ENCODE assay signal across 20 cellular contexts in the genomic region with DNA sequence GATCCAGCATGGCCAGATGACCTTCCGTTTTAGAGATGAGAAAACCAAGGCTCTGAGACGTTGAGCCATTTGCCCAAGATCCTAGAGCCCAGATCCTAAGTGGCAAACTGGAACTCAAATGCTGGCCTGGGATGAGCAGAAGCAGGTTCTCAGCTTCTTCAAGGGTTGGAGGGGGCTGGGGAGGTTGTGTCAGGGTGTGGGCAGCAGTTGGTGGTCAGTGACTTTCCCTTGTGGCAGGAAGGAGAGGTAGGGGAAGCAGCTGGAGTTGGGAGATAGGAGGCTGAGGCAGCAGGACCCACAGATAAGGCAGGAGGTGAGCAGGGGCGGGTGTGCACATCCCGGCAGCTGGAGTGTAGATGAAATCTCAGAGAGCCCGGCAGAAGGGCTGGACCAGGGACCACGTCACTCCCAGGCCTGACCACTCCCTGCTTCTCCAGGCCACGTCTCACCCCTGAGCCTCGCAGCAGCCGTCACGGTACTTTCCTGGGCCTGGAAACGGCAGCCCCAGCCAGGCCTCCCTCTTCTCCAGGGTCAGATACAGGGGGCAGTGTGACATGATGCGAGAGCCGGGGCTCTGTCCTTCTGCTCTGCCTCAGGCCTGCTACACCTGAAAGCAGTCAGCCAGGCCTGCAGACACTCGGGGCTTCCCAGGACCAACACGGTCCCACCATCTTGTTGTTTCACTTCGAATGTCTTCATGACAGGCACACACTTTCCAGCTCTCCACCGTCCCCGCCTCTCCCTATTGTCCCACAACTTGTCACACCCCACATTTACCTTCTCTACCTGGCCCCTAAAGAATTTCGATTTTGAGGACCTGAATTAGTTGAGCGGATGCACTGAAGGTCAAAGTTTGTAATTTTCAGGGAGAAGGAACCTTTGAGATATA. TPM values are rescaled to one million over a fixed set of nuclear protein-coding genes. Genes with fewer than 3 reads are reported as not detected.
DNase-seq lines count a peak whose midpoint lies in the region; ATAC-seq, FAIRE-seq and TF ChIP-seq lines count a peak whose summit lies in the region.
"Had no signal": no experiment of that assay in that cellular context is flagged by ENCODE, and none has a peak within 500 bp of the region (broad histone marks: within the 10 kb centered on the region; RNA-seq: fewer than 3 reads in every experiment).

No MANE protein-coding gene starts in this region.

- H3K79me2 ChIP-seq in H9 (ENCODE audit: insufficient read depth, low read length), result no peaks in the 10 kb centered on the region

- no peak overlapping the region for H3K4me3 Mint-ChIP-seq in dendritic cell treated with granulocyte-macrophage colony-stimulating factor and Interleukin-4, amounts not matched to agents 40 ng/mL and 50 ng/mL, for 4 days
- H3K4me3 Mint-ChIP-seq in nephron progenitor cell, result no peak overlapping the region
- H3K4me3 Mint-ChIP-seq in H9, result no peak overlapping the region
- H3K4me3 Mint-ChIP-seq: activated CD4-positive, alpha-beta T cell treated with anti-CD3 and anti-CD28 coated beads, Interleukin-2, amount 10 ng/mL, durations not matched to agents 7 days and 5 days; CD4-positive, CD25-positive, alpha-beta regulatory T cell had no signal

- no peak overlapping the region for H3T11ph ChIP-seq in H9 (ENCODE audit: low read length)

- no peak overlapping the region for H2AK5ac ChIP-seq in H9 (ENCODE audit: insufficient read length, low read length)

- intact Hi-C loops in dendritic cell treated with granulocyte-macrophage colony-stimulating factor and Interleukin-4, amounts not matched to agents 40 ng/mL and 50 ng/mL, for 4 days (cut with micrococcal nuclease), result no loop called here

- no CpG with 5 or more reads among the region's 20 CpGs for WGBS in H9 (ENCODE audit: extremely low coverage, insufficient read length, low lambda C conversion rate)

- H3K27ac ChIP-seq in H9 (ENCODE audit: insufficient read length, low read depth, low read length), result no peak overlapping the region
- H3K27ac ChIP-seq: stomach had no signal

- H3K23me2 ChIP-seq in H9 (ENCODE audit: insufficient read length, low read depth, low read length, poor library complexity, severe bottlenecking), result no peaks in the 10 kb centered on the region

- H4K8ac ChIP-seq in H9 (replicated peaks; ENCODE audit: insufficient read length, low read depth, low read length), result no peak overlapping the region

- peak; percentile 100 for DNase-seq in CMK (ENCODE audit: low read depth)
- DNase-seq in HUDEP-2 (lab: John Stamatoyannopoulos, UW; ENCODE audit: unreplicated experiment in 76 of 76), result peak in 75 of 76 experiments; percentile 55 to 99 (median 95)
- no peak for DNase-seq in nephron progenitor cell
- no peak for DNase-seq in ACHN
- DNase-seq in RCC 7860 (ENCODE audit: low spot score), result no peak
- no peak for DNase-seq in omental fat pad (ENCODE audit: low spot score)
- no peak for DNase-seq in H9
- DNase-seq: activated CD4-positive, alpha-beta T cell treated with anti-CD3 and anti-CD28 coated beads, Interleukin-2, amount 10 ng/mL, durations not matched to agents 7 days and 5 days; CD4-positive, CD25-positive, alpha-beta regulatory T cell; effector CD8-positive, alpha-beta T cell; NCI-H2227 treated with DMSO at 0.1 percent for 48 hours; retina; stimulated activated CD4-positive, alpha-beta T cell treated with anti-CD3 and anti-CD28 coated beads, Interleukin-4, amount 100 ng/mL, for 1 hour; stomach had no signal

- TF ChIP-seq CTCF in nephron progenitor cell (IDR thresholded peaks at IDR 0.05) (no peak), omental fat pad (IDR thresholded peaks at IDR 0.05) (no peak), H9 (conservative IDR thresholded peaks at IDR 0.05) (no peak)

- H2AFZ ChIP-seq in H9 (ENCODE audit: low read length), result no peak overlapping the region

- no peak overlapping the region for H3K23ac ChIP-seq in H9 (ENCODE audit: insufficient read length, low read depth, low read length)

- no peaks in the 10 kb centered on the region for H3K36me3 Mint-ChIP-seq in dendritic cell treated with granulocyte-macrophage colony-stimulating factor and Interleukin-4, amounts not matched to agents 40 ng/mL and 50 ng/mL, for 4 days (ENCODE audit: low read depth)
- H3K36me3 Mint-ChIP-seq in nephron progenitor cell (ENCODE audit: low read depth) (no peaks in the 10 kb centered on the region), H9 (ENCODE audit: insufficient read depth in 1 of 3, low read depth in 3 of 3) (no peaks in the 10 kb centered on the region)
- H3K36me3 Mint-ChIP-seq: CD4-positive, CD25-positive, alpha-beta regulatory T cell had no signal

- H2BK12ac ChIP-seq in H9 (ENCODE audit: insufficient read length, low read depth, low read length), result no peak overlapping the region

- no peaks in the 10 kb centered on the region; the same call in 1 of the 2 replicates for H3K27me3 ChIP-seq in H9 (ENCODE audit: insufficient read depth, low read length)
- H3K27me3 ChIP-seq: stomach had no signal

- no peak overlapping the region for H3K14ac ChIP-seq in H9 (ENCODE audit: insufficient read depth, low read length)

- H3K79me1 ChIP-seq in H9 (ENCODE audit: insufficient read depth, low read depth, low read length, poor library complexity, severe bottlenecking), result no peaks in the 10 kb centered on the region

- no peak overlapping the region for H2BK20ac ChIP-seq in H9 (ENCODE audit: low read depth, low read length, poor library complexity, severe bottlenecking)

- H3K27ac Mint-ChIP-seq in dendritic cell treated with granulocyte-macrophage colony-stimulating factor and Interleukin-4, amounts not matched to agents 40 ng/mL and 50 ng/mL, for 4 days, result peak overlapping the region; percentile 23
- H3K27ac Mint-ChIP-seq in nephron progenitor cell, result peak overlapping the region; percentile 84
- H3K27ac Mint-ChIP-seq in H9, result peak overlapping the region in 1 of 3 experiments; percentile 8; a peak in 2 of 7 replicates
- H3K27ac Mint-ChIP-seq: activated CD4-positive, alpha-beta T cell treated with anti-CD3 and anti-CD28 coated beads, Interleukin-2, amount 10 ng/mL, durations not matched to agents 7 days and 5 days had no signal

- no peak overlapping the region for H4K5ac ChIP-seq in H9 (ENCODE audit: insufficient read length, low read depth, low read length)

- H3K4me1 Mint-ChIP-seq in dendritic cell treated with granulocyte-macrophage colony-stimulating factor and Interleukin-4, amounts not matched to agents 40 ng/mL and 50 ng/mL, for 4 days (ENCODE audit: low read depth), result peaks cover 16% of the 10 kb centered on the region
- H3K4me1 Mint-ChIP-seq in nephron progenitor cell (peaks cover 13% of the 10 kb centered on the region), H9 (peaks cover 3 to 10% of the 10 kb centered on the region in 2 experiments; a peak in 3 of 4 replicates)

- H3K18ac ChIP-seq in H9 (ENCODE audit: insufficient read length, low read depth, low read length), result no peak overlapping the region

- no peaks in the 10 kb centered on the region for H3K4me1 ChIP-seq in H9 (ENCODE audit: insufficient read depth, low read length)

- H3K4me2 ChIP-seq in H9 (ENCODE audit: insufficient read depth, insufficient read length, low read length), result no peak overlapping the region

- H2BK120ac ChIP-seq in H9 (ENCODE audit: low read depth, low read length, poor library complexity, severe bottlenecking), result no peak overlapping the region

- H3K4ac ChIP-seq in H9 (ENCODE audit: low read depth, low read length), result no peak overlapping the region

- H2BK5ac ChIP-seq in H9 (ENCODE audit: insufficient read length, low read length), result no peak overlapping the region

- H2BK15ac ChIP-seq in H9 (ENCODE audit: low read depth, low read length), result no peak overlapping the region

- H4K20me1 ChIP-seq in H9 (ENCODE audit: control insufficient read depth, insufficient read depth, insufficient read length), result no peaks in the 10 kb centered on the region

- no peaks in the 10 kb centered on the region for H3K9me3 ChIP-seq in H9 (ENCODE audit: control insufficient read depth, low read depth, low read length)
- H3K9me3 ChIP-seq: stomach had no signal

- in situ Hi-C loops in ACHN (cut with HindIII; ENCODE audit: low pct_ligation_motif_present, low pct_unique_long_range_greater_than_20kb, low sequenced_read_pairs), result no loop called here

- no peak overlapping the region for H3K56ac ChIP-seq in H9 (ENCODE audit: insufficient read length, low read depth, low read length)

- H3K27me3 Mint-ChIP-seq in dendritic cell treated with granulocyte-macrophage colony-stimulating factor and Interleukin-4, amounts not matched to agents 40 ng/mL and 50 ng/mL, for 4 days, result peaks cover 21% of the 10 kb centered on the region
- H3K27me3 Mint-ChIP-seq in nephron progenitor cell (ENCODE audit: low read depth, poor library complexity) (peaks cover 9% of the 10 kb centered on the region), H9 (ENCODE audit: low read depth) (peaks cover 1% of the 10 kb centered on the region)
- H3K27me3 Mint-ChIP-seq: CD4-positive, CD25-positive, alpha-beta regulatory T cell had no signal

- no peak overlapping the region for H3K9ac ChIP-seq in H9 (ENCODE audit: extremely low read depth, insufficient read length, low read length)

- FAIRE-seq in RCC 7860 (lab: Jason Lieb, UNC), result no peak
- FAIRE-seq: frontal cortex, G401.6, keratinocyte had no signal

- no peak for ATAC-seq in omental fat pad (ENCODE audit: low FRiP score)

- no peak overlapping the region for H4K91ac ChIP-seq in H9 (ENCODE audit: insufficient read length, low read depth, low read length)

- no peaks in the 10 kb centered on the region for H3K9me3 Mint-ChIP-seq in dendritic cell treated with granulocyte-macrophage colony-stimulating factor and Interleukin-4, amounts not matched to agents 40 ng/mL and 50 ng/mL, for 4 days
- no peaks in the 10 kb centered on the region for H3K9me3 Mint-ChIP-seq in nephron progenitor cell
- no peaks in the 10 kb centered on the region; a peak in 1 of 5 replicates for H3K9me3 Mint-ChIP-seq in H9
- H3K9me3 Mint-ChIP-seq: activated CD4-positive, alpha-beta T cell treated with anti-CD3 and anti-CD28 coated beads, Interleukin-2, amount 10 ng/mL, durations not matched to agents 7 days and 5 days; CD4-positive, CD25-positive, alpha-beta regulatory T cell had no signal

RNA-seq across cellular contexts. Expression of a gene that starts 11.5 kb away (rescaled TPM):
- total RNA-seq in omental fat pad (100 to 1,000 TPM in 3 of 4 donors, 10 to 100 TPM in 1; 87.4 to 327 (median 154) TPM), H9 (2021) (0.15 and 0.20 TPM in 2 replicates)

RNA-seq across cellular contexts. Expression of a gene that starts 45.7 kb away (rescaled TPM):
- total RNA-seq in omental fat pad (under 1 TPM in 2 of 4 donors, not detected in 2; 0.28 to 0.84 TPM), H9 (2021) (not detected in 2 replicates)
- total RNA-seq: activated CD4-positive, alpha-beta T cell treated with anti-CD3 and anti-CD28 coated beads, Interleukin-2, amount 10 ng/mL, durations not matched to agents 7 days and 5 days; HT1080; T-helper 1 cell treated with Interleukin-12 subunit alpha and Interleukin-12 subunit beta and Interleukin-4 antibody, amounts not matched to agents 30 ng/mL and 1 ng/mL, for 36 hours had no signal

Comparison
In these comparisons a context has a peak if more than half of its experiments do, and no peak if none do; other contexts are left out.
1. DNase-seq: peak in CMK (single experiment) and HUDEP-2 (75 of 76); none in nephron progenitor cell (single experiment), ACHN (single experiment), RCC 7860 (single experiment), omental fat pad (single experiment) and H9 (single experiment).
2. RNA of a gene that starts 11.5 kb away (total RNA-seq): 87.4 to 327 TPM in omental fat pad; 0.15 to 0.20 TPM in H9; every median in the first group is over 10 times any median in the second.